1 cellular context compared by ENCODE assay signal in the genomic region with DNA sequence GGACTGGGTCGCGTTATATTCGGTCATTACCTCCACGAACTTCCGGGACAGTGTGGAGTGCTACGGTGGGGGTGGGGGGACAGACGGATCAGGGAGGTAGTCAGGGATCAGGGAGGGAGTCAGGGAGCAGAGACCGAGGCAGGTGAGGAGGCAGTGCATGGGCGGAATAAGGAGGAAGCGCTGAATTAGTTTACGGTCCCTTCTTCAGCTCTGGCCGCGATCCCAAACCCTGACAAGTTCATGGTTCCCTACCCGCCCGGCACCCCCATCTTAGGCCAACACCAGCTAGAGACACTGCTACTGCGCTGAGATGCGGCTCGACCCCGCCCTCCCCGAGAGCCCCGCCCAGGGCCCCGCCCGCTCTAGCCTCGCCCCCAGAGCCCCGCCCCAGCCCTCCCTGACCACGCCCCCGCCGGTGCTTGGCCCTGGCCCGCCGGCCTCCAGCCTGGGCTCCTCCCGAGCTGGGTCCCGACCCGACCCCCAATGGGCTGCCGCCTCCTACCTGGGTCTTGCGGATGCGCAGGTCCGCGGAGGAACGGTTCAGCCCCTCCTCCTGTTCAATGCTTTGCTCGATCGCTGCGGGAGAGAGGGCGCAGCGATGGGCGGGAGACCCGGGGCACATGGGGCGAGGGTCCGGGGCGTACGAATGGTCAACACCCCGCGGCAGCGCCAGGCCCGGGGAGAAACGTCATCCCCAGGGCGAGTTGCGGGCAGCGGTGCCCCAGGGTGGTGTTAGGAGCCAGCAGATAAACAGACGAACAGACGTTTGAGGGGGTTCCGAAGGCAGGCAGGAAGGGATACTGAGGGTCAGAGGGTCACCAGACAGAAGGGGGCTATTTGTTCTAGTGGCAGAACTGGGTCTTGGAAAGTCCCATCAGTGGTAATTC.
TF ChIP-seq lines count a peak whose summit lies in the region.

No MANE protein-coding gene starts in this region.

TF ChIP-seq in HepG2, 621 proteins besides CTCF, POLR2A, EP300 and RAD21 (continued from another document and continues in another):
- TF ChIP-seq, protein P1, sequence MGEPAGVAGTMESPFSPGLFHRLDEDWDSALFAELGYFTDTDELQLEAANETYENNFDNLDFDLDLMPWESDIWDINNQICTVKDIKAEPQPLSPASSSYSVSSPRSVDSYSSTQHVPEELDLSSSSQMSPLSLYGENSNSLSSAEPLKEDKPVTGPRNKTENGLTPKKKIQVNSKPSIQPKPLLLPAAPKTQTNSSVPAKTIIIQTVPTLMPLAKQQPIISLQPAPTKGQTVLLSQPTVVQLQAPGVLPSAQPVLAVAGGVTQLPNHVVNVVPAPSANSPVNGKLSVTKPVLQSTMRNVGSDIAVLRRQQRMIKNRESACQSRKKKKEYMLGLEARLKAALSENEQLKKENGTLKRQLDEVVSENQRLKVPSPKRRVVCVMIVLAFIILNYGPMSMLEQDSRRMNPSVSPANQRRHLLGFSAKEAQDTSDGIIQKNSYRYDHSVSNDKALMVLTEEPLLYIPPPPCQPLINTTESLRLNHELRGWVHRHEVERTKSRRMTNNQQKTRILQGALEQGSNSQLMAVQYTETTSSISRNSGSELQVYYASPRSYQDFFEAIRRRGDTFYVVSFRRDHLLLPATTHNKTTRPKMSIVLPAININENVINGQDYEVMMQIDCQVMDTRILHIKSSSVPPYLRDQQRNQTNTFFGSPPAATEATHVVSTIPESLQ (CRISPR knock-in tag; conservative IDR thresholded peaks at IDR 0.05): 0 out of 2 replicates have a peak, but pooled peaks have one; percentile 39
- TF ChIP-seq MEF2D (CRISPR knock-in tag; IDR thresholded peaks at IDR 0.05) (peak; percentile 54; the same call in 1 of the 2 replicates), FOXK1 (CRISPR knock-in tag; IDR thresholded peaks at IDR 0.05; ENCODE audit: borderline replicate concordance, low read depth) (no peak), HNRNPUL1 (IDR thresholded peaks at IDR 0.05; ENCODE audit: low read depth, low read length) (no peak), FIP1L1 (IDR thresholded peaks at IDR 0.05; ENCODE audit: borderline replicate concordance, insufficient read depth, low read depth, low read length) (0 out of 2 replicates have a peak, but pooled peaks have one; percentile 43), ZSCAN22 (CRISPR knock-in tag; IDR thresholded peaks at IDR 0.05) (0 out of 2 replicates have a peak, but pooled peaks have one; percentile 27), SOX13 (IDR thresholded peaks at IDR 0.05) (no peak), SOX13 (CRISPR knock-in tag; conservative IDR thresholded peaks at IDR 0.05 in 1 of 2, IDR thresholded peaks at IDR 0.05 in 1 of 2) (0 out of 4 replicates have a peak, but pooled peaks of 1 of the 2 experiments have one; percentile 52), SRY (CRISPR knock-in tag; IDR thresholded peaks at IDR 0.05) (peak; percentile 62; the same call in 1 of the 2 replicates), ARNTL (CRISPR knock-in tag; IDR thresholded peaks at IDR 0.05) (peak; percentile 72; the same call in 1 of the 2 replicates), CBX2 (IDR thresholded peaks at IDR 0.05; ENCODE audit: low read depth, low read length) (no peak), CBX2 (CRISPR knock-in tag; IDR thresholded peaks at IDR 0.05; ENCODE audit: low read depth) (no peak), FOXP1 (IDR thresholded peaks at IDR 0.05) (no peak), FOXP1 (CRISPR knock-in tag; IDR thresholded peaks at IDR 0.05) (peak; percentile 51; the same call in 1 of the 2 replicates), ZSCAN25 (CRISPR knock-in tag; IDR thresholded peaks at IDR 0.05) (no peak), ZNF773 (CRISPR knock-in tag; IDR thresholded peaks at IDR 0.05; ENCODE audit: borderline replicate concordance) (no peak; the same call in 1 of the 2 replicates), CC2D1A (CRISPR knock-in tag; IDR thresholded peaks at IDR 0.05) (no peak), ZNF776 (CRISPR knock-in tag; IDR thresholded peaks at IDR 0.05) (peak; percentile 80; the same call in 1 of the 2 replicates), PCBP2 (optimal IDR thresholded peaks at IDR 0.05; ENCODE audit: low read depth, low read length, poor library complexity, severe bottlenecking) (no peak), TRIM24 (CRISPR knock-in tag; IDR thresholded peaks at IDR 0.05) (no peak)
- TF ChIP-seq, protein P2, sequence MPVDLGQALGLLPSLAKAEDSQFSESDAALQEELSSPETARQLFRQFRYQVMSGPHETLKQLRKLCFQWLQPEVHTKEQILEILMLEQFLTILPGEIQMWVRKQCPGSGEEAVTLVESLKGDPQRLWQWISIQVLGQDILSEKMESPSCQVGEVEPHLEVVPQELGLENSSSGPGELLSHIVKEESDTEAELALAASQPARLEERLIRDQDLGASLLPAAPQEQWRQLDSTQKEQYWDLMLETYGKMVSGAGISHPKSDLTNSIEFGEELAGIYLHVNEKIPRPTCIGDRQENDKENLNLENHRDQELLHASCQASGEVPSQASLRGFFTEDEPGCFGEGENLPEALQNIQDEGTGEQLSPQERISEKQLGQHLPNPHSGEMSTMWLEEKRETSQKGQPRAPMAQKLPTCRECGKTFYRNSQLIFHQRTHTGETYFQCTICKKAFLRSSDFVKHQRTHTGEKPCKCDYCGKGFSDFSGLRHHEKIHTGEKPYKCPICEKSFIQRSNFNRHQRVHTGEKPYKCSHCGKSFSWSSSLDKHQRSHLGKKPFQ (CRISPR knock-in tag; IDR thresholded peaks at IDR 0.05; ENCODE audit: insufficient replicate concordance): peak; percentile 94
- TF ChIP-seq, protein P3, sequence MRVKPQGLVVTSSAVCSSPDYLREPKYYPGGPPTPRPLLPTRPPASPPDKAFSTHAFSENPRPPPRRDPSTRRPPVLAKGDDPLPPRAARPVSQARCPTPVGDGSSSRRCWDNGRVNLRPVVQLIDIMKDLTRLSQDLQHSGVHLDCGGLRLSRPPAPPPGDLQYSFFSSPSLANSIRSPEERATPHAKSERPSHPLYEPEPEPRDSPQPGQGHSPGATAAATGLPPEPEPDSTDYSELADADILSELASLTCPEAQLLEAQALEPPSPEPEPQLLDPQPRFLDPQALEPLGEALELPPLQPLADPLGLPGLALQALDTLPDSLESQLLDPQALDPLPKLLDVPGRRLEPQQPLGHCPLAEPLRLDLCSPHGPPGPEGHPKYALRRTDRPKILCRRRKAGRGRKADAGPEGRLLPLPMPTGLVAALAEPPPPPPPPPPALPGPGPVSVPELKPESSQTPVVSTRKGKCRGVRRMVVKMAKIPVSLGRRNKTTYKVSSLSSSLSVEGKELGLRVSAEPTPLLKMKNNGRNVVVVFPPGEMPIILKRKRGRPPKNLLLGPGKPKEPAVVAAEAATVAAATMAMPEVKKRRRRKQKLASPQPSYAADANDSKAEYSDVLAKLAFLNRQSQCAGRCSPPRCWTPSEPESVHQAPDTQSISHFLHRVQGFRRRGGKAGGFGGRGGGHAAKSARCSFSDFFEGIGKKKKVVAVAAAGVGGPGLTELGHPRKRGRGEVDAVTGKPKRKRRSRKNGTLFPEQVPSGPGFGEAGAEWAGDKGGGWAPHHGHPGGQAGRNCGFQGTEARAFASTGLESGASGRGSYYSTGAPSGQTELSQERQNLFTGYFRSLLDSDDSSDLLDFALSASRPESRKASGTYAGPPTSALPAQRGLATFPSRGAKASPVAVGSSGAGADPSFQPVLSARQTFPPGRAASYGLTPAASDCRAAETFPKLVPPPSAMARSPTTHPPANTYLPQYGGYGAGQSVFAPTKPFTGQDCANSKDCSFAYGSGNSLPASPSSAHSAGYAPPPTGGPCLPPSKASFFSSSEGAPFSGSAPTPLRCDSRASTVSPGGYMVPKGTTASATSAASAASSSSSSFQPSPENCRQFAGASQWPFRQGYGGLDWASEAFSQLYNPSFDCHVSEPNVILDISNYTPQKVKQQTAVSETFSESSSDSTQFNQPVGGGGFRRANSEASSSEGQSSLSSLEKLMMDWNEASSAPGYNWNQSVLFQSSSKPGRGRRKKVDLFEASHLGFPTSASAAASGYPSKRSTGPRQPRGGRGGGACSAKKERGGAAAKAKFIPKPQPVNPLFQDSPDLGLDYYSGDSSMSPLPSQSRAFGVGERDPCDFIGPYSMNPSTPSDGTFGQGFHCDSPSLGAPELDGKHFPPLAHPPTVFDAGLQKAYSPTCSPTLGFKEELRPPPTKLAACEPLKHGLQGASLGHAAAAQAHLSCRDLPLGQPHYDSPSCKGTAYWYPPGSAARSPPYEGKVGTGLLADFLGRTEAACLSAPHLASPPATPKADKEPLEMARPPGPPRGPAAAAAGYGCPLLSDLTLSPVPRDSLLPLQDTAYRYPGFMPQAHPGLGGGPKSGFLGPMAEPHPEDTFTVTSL (CRISPR knock-in tag; IDR thresholded peaks at IDR 0.05; ENCODE audit: borderline replicate concordance): peak; percentile 83; the same call in 1 of the 2 replicates
- TF ChIP-seq, protein P4, sequence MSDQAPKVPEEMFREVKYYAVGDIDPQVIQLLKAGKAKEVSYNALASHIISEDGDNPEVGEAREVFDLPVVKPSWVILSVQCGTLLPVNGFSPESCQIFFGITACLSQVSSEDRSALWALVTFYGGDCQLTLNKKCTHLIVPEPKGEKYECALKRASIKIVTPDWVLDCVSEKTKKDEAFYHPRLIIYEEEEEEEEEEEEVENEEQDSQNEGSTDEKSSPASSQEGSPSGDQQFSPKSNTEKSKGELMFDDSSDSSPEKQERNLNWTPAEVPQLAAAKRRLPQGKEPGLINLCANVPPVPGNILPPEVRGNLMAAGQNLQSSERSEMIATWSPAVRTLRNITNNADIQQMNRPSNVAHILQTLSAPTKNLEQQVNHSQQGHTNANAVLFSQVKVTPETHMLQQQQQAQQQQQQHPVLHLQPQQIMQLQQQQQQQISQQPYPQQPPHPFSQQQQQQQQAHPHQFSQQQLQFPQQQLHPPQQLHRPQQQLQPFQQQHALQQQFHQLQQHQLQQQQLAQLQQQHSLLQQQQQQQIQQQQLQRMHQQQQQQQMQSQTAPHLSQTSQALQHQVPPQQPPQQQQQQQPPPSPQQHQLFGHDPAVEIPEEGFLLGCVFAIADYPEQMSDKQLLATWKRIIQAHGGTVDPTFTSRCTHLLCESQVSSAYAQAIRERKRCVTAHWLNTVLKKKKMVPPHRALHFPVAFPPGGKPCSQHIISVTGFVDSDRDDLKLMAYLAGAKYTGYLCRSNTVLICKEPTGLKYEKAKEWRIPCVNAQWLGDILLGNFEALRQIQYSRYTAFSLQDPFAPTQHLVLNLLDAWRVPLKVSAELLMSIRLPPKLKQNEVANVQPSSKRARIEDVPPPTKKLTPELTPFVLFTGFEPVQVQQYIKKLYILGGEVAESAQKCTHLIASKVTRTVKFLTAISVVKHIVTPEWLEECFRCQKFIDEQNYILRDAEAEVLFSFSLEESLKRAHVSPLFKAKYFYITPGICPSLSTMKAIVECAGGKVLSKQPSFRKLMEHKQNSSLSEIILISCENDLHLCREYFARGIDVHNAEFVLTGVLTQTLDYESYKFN (CRISPR knock-in tag; conservative IDR thresholded peaks at IDR 0.05): peak; percentile 55; the same call in 1 of the 2 replicates
- TF ChIP-seq, protein P5, sequence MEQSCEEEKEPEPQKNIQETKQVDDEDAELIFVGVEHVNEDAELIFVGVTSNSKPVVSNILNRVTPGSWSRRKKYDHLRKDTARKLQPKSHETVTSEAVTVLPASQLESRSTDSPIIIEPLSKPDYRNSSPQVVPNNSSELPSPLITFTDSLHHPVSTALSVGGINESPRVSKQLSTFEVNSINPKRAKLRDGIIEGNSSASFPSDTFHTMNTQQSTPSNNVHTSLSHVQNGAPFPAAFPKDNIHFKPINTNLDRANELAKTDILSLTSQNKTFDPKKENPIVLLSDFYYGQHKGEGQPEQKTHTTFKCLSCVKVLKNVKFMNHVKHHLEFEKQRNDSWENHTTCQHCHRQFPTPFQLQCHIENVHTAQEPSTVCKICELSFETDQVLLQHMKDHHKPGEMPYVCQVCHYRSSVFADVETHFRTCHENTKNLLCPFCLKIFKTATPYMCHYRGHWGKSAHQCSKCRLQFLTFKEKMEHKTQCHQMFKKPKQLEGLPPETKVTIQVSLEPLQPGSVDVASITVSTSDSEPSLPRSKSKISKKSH (CRISPR knock-in tag; IDR thresholded peaks at IDR 0.05; ENCODE audit: borderline replicate concordance): peak; percentile 30; the same call in 1 of the 2 replicates
- TF ChIP-seq, protein P6, sequence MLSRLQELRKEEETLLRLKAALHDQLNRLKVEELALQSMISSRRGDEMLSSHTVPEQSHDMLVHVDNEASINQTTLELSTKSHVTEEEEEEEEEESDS (CRISPR knock-in tag; IDR thresholded peaks at IDR 0.05; ENCODE audit: borderline replicate concordance): no peak
- TF ChIP-seq, protein P7, sequence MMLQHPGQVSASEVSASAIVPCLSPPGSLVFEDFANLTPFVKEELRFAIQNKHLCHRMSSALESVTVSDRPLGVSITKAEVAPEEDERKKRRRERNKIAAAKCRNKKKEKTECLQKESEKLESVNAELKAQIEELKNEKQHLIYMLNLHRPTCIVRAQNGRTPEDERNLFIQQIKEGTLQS (CRISPR knock-in tag; IDR thresholded peaks at IDR 0.05): no peak
- TF ChIP-seq, protein P8, sequence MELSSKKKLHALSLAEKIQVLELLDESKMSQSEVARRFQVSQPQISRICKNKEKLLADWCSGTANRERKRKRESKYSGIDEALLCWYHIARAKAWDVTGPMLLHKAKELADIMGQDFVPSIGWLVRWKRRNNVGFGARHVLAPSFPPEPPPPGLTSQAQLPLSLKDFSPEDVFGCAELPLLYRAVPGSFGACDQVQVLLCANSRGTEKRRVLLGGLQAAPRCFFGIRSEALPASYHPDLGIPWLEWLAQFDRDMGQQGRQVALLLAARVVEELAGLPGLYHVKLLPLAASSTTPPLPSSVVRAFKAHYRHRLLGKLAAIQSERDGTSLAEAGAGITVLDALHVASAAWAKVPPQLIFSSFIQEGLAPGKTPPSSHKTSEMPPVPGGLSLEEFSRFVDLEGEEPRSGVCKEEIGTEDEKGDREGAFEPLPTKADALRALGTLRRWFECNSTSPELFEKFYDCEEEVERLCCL (CRISPR knock-in tag; IDR thresholded peaks at IDR 0.05; ENCODE audit: borderline replicate concordance): 0 out of 2 replicates have a peak, but pooled peaks have one; percentile 53
- TF ChIP-seq, protein P9, sequence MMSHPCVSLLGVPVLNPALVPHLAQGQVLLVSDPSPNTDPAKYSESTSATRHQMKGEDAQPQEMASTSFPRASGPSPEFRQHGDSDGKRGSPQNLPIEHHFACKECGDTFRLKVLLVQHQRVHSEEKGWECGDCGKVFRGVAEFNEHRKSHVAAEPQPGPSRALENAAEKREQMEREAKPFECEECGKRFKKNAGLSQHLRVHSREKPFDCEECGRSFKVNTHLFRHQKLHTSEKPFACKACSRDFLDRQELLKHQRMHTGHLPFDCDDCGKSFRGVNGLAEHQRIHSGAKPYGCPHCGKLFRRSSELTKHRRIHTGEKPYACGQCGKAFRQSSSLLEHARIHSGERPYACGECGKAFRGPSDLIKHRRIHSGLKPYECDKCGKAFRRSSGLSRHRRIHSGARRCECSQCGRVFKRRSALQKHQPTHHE (CRISPR knock-in tag; IDR thresholded peaks at IDR 0.05; ENCODE audit: borderline replicate concordance): 0 out of 2 replicates have a peak, but pooled peaks have one; percentile 38
- TF ChIP-seq, protein P10, sequence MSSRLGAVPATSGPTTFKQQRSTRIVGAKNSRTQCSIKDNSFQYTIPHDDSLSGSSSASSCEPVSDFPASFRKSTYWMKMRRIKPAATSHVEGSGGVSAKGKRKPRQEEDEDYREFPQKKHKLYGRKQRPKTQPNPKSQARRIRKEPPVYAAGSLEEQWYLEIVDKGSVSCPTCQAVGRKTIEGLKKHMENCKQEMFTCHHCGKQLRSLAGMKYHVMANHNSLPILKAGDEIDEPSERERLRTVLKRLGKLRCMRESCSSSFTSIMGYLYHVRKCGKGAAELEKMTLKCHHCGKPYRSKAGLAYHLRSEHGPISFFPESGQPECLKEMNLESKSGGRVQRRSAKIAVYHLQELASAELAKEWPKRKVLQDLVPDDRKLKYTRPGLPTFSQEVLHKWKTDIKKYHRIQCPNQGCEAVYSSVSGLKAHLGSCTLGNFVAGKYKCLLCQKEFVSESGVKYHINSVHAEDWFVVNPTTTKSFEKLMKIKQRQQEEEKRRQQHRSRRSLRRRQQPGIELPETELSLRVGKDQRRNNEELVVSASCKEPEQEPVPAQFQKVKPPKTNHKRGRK (CRISPR knock-in tag; IDR thresholded peaks at IDR 0.05): no peak
